ENCODE assay signal across 1 cellular context in the genomic region with DNA sequence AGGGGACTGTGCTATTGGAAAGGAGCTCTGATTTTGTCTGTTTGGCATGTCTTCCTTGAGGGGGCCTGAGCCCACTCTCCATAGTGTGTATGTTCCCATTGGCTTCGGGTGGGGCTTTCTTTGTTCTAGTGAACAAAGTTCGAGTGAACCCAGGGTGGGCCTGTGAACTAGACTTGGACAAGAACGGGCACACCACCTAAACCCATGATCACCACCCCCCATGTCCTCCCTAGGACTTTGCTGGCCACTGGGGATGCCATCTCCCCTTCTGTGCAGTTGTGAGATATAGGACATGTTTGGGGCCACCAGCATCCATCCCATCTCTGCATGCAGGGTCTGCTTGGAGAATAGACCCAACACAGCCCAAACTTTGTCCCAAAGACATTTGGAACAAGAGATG.
TF ChIP-seq lines count a peak whose summit lies in the region.

No MANE protein-coding gene starts in this region.

TF ChIP-seq in IMR-90, 13 proteins besides CTCF, POLR2A, EP300 and RAD21 (continued from another document):
- TF ChIP-seq RCOR1 (IDR thresholded peaks at IDR 0.05; ENCODE audit: insufficient replicate concordance, low read length): no peak
- TF ChIP-seq CEBPB (IDR thresholded peaks at IDR 0.05; ENCODE audit: low read depth, low read length): no peak
- TF ChIP-seq MXI1 (IDR thresholded peaks at IDR 0.05; ENCODE audit: borderline replicate concordance, low read depth, low read length): no peak
- TF ChIP-seq BHLHE40 (IDR thresholded peaks at IDR 0.05; ENCODE audit: low read depth, low read length): no peak
- TF ChIP-seq SMC3 (IDR thresholded peaks at IDR 0.05; ENCODE audit: low read depth, low read length): no peak
- TF ChIP-seq USF2 (IDR thresholded peaks at IDR 0.05; ENCODE audit: low read depth, low read length): no peak
TF ChIP-seq in IMR-90: peak in this region for 0.
